Comparison of ENCODE assay signal across 8 cellular contexts in genomic region chr1:46527474-46528296, GRCh38.
DNase-seq lines count a peak whose midpoint lies in the region; ATAC-seq lines count a peak whose summit lies in the region.

No MANE protein-coding gene starts in this region.

- H3K27me3 Mint-ChIP-seq in central memory CD8-positive, alpha-beta T cell, result peaks cover 35% of the 10 kb centered on the region

- DNase-seq in DMS 273 (lab: John Stamatoyannopoulos, UW; ENCODE audit: unreplicated experiment) (peak; percentile 90), HAP-1 (ENCODE audit: low spot score in 2 of 2) (peak; percentile 50 to 88), NCI-H2196 treated with DMSO at 0.1 percent for 48 hours (lab: John Stamatoyannopoulos, UW; ENCODE audit: unreplicated experiment) (peak; percentile 63), left kidney (ENCODE audit: low read depth, low spot score) (peak; percentile 87), cortex of kidney (lab: John Stamatoyannopoulos, UW) (no peak)
- peak; percentile 56 to 62 for DNase-seq in central memory CD8-positive, alpha-beta T cell (ENCODE audit: low spot score in 2 of 2)
- DNase-seq in stimulated activated CD4-positive, alpha-beta T cell treated with anti-CD3 and anti-CD28 coated beads, Interleukin-4, amount 100 ng/mL, for 4 hours, result peak; percentile 55 to 71

- no peaks in the 10 kb centered on the region for H3K36me3 ChIP-seq in HAP-1 (replicated peaks)

- no peaks in the 10 kb centered on the region for H3K4me1 Mint-ChIP-seq in central memory CD8-positive, alpha-beta T cell

- in situ Hi-C loops in HAP-1 (cut with MboI; ENCODE audit: low sequenced_read_pairs), result loop anchor here (5.0 kb wide), 1 partner anchor 80 kb away; no protein-coding TSS in a partner anchor

- H3K27me3 ChIP-seq in HAP-1 (ENCODE audit: low read depth), result peaks cover 10% of the 10 kb centered on the region

- peaks cover 2% of the 10 kb centered on the region for H3K36me3 Mint-ChIP-seq in central memory CD8-positive, alpha-beta T cell (ENCODE audit: insufficient read depth)

- H3K9me3 Mint-ChIP-seq in central memory CD8-positive, alpha-beta T cell, result no peaks in the 10 kb centered on the region

- no peak overlapping the region for H3K4me3 Mint-ChIP-seq in central memory CD8-positive, alpha-beta T cell

- peaks cover 3% of the 10 kb centered on the region; the same call in 1 of the 2 replicates for H3K4me1 ChIP-seq in HAP-1

- no peak overlapping the region for H3K27ac Mint-ChIP-seq in central memory CD8-positive, alpha-beta T cell (ENCODE audit: low read depth)

- no peak overlapping the region for H3K4me3 ChIP-seq in HAP-1

- peak; percentile 52 to 66 for ATAC-seq in activated CD4-positive, CD25-positive, alpha-beta regulatory T cell treated with anti-CD3 and anti-CD28 coated beads, Interleukin-2, amount 50 U/mL, for 24 hours
- ATAC-seq in central memory CD8-positive, alpha-beta T cell (replicated peaks; ENCODE audit: extremely low read depth, poor library complexity, severe bottlenecking), result peak; percentile 41

- H3K9me3 ChIP-seq in HAP-1, result no peaks in the 10 kb centered on the region
